In the genomic region with DNA sequence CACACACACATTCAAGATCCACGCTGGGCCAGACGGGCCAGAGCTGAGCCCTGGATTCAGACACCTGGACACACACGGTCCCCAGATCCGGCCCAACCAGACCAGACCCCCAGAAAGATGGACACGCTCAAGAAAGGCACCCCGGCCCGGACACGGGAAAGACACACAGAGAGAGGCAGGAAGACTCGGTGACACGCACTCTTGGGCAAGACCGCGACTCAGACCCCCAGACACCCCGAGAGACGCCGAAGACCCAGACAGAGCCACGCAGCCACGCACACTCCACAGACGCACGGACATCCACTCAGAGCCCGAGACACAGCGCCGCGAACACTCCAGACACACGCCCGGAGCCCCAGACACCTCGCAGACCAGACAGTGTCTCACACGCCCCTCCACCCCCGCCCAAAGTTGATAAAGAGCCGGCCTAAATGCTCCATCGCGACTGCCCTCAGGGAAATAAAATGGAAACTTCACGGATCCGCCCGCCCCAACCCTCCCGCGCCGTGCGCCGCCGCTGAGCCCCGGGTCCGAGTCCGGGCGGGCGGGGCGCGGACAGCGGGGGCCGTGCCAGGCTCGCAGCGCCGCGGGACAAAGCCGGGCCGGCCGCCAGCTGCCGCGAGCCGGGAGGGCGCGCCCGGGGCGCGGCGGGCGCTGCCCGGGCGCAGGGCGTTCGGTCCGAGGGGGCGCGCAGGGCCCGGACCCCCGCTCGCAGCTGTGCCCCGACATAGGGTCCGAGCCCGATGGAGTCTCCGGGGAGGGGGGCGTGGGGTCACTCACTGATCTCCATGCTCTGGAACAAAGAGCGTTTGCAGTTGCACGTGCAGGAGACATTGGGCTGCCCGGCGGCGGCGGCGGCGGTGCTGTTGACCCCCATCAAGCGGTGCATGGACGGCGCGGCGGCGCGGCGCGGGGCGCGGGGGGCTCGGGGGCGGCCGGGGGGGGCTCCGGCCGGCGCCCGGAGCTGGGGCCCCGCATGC, we compare ENCODE assay signal across 8 cellular contexts. TPM values are rescaled to one million over a fixed set of nuclear protein-coding genes. Genes with fewer than 3 reads are reported as not detected.
DNase-seq lines count a peak whose midpoint lies in the region; ATAC-seq and TF ChIP-seq lines count a peak whose summit lies in the region.

No MANE protein-coding gene starts in this region.

- H3K36me3 ChIP-seq in CD4-positive, alpha-beta memory T cell (ENCODE audit: insufficient read depth, low read length), result no peaks in the 10 kb centered on the region
- H3K36me3 ChIP-seq in Loucy (ENCODE audit: insufficient read depth, low read length) (no peaks in the 10 kb centered on the region), right atrium auricular region (no peaks in the 10 kb centered on the region), skeletal muscle tissue (ENCODE audit: control insufficient read depth in 3 of 3, insufficient read depth in 3 of 3, low read length in 3 of 3) (no peaks in the 10 kb centered on the region)

- peaks cover 15% of the 10 kb centered on the region for H4K20me1 ChIP-seq in Loucy (ENCODE audit: insufficient read depth, low read length, poor library complexity, severe bottlenecking)

- peaks cover 3 to 10% of the 10 kb centered on the region in 2 donors for H3K27me3 Mint-ChIP-seq in CD4-positive, alpha-beta memory T cell
- H3K27me3 Mint-ChIP-seq in activated naive CD4-positive, alpha-beta T cell treated with anti-CD3 and anti-CD28 coated beads, Interleukin-2, amount 10 ng/mL, durations not matched to agents 7 days and 5 days, result peaks cover 88% of the 10 kb centered on the region

- H3K4me1 ChIP-seq in CD4-positive, alpha-beta memory T cell (ENCODE audit: insufficient read depth, low read length), result peaks cover 17% of the 10 kb centered on the region
- H3K4me1 ChIP-seq in Loucy (ENCODE audit: insufficient read depth, low read length, poor library complexity, severe bottlenecking) (peaks cover 16% of the 10 kb centered on the region), right atrium auricular region (peaks cover 0 to 76% of the 10 kb centered on the region in 2 donors), skeletal muscle tissue (ENCODE audit: control insufficient read depth in 3 of 3, insufficient read depth in 3 of 3, low read length in 3 of 3) (peaks cover 66 to 69% (median 68%) of the 10 kb centered on the region in 3 donors)

- peak overlapping the region; percentile 86 to 94 (median 90) for H3K4me3 Mint-ChIP-seq in CD4-positive, alpha-beta memory T cell
- H3K4me3 Mint-ChIP-seq in activated naive CD4-positive, alpha-beta T cell treated with anti-CD3 and anti-CD28 coated beads, Interleukin-2, amount 10 ng/mL, durations not matched to agents 7 days and 5 days, result peak overlapping the region; percentile 77

- CTCF ChIA-PET in CD4-positive, alpha-beta memory T cell (lab: Charles Lee; ENCODE audit: partially characterized antibody), result interaction anchor here (0.6 to 2.4 kb wide), 6 partner anchors 11 to 148 kb away, joined by 3 to 11 read pairs (median 4); partner anchors contain the start of gene ZBP1
- CTCF ChIA-PET in activated naive CD4-positive, alpha-beta T cell treated with anti-CD3 and anti-CD28 coated beads, Interleukin-2, amount 10 ng/mL, durations not matched to agents 7 days and 5 days (lab: Charles Lee), result interaction anchor here (0.6 to 1.2 kb wide), 2 partner anchors 111 to 619 kb away, joined by 3 to 4 read pairs; no protein-coding TSS in a partner anchor

- H3K4me2 ChIP-seq in Loucy (ENCODE audit: low read depth, low read length, poor library complexity, severe bottlenecking), result peak overlapping the region; percentile 57

- H3K27me3 ChIP-seq in CD4-positive, alpha-beta memory T cell (ENCODE audit: insufficient read depth, low read length), result no peaks in the 10 kb centered on the region
- H3K27me3 ChIP-seq in Loucy (ENCODE audit: insufficient read depth, low read length, poor library complexity, severe bottlenecking) (no peaks in the 10 kb centered on the region), right atrium auricular region (no peaks in the 10 kb centered on the region), skeletal muscle tissue (ENCODE audit: control insufficient read depth in 3 of 3, insufficient read depth in 3 of 3, low read length in 3 of 3) (no peaks in the 10 kb centered on the region)

- H3K79me2 ChIP-seq in Loucy (ENCODE audit: insufficient read depth, low read length), result peaks cover 44% of the 10 kb centered on the region; the same call in 1 of the 2 replicates

- POLR2A ChIA-PET in CD4-positive, alpha-beta memory T cell (lab: Charles Lee; ENCODE audit: partially characterized antibody), result interaction anchor here (1.2 to 5.1 kb wide), 7 partner anchors 10 to 148 kb away, joined by 3 to 47 read pairs (median 6); partner anchors contain the start of gene ZBP1

- no peak overlapping the region for H2AFZ ChIP-seq in Loucy (ENCODE audit: low read length)

- H3K27ac ChIP-seq in CD4-positive, alpha-beta memory T cell (ENCODE audit: low read depth, low read length), result no peak overlapping the region
- peak overlapping the region; percentile 87 to 90 for H3K27ac ChIP-seq in right atrium auricular region
- peak overlapping the region; percentile 83 for H3K27ac ChIP-seq in skeletal muscle tissue (ENCODE audit: low read depth, low read length)

- H3K4me1 Mint-ChIP-seq in CD4-positive, alpha-beta memory T cell, result peaks cover 16 to 47% (median 27%) of the 10 kb centered on the region in 4 donors
- peaks cover 21% of the 10 kb centered on the region for H3K4me1 Mint-ChIP-seq in activated naive CD4-positive, alpha-beta T cell treated with anti-CD3 and anti-CD28 coated beads, Interleukin-2, amount 10 ng/mL, durations not matched to agents 7 days and 5 days

- peak; percentile 18 to 75 (median 19) for DNase-seq in CD4-positive, alpha-beta memory T cell
- DNase-seq in activated naive CD4-positive, alpha-beta T cell treated with anti-CD3 and anti-CD28 coated beads, Interleukin-2, amount 10 ng/mL, durations not matched to agents 7 days and 5 days, result no peak
- no peak for DNase-seq in right atrium auricular region (ENCODE audit: low spot score)

- H3K9me2 ChIP-seq in Loucy (replicated peaks; ENCODE audit: low read depth, low read length), result no peaks in the 10 kb centered on the region

- H3K9me3 Mint-ChIP-seq in CD4-positive, alpha-beta memory T cell, result peaks cover 0 to 3% (median 0%) of the 10 kb centered on the region in 8 donors
- H3K9me3 Mint-ChIP-seq in activated naive CD4-positive, alpha-beta T cell treated with anti-CD3 and anti-CD28 coated beads, Interleukin-2, amount 10 ng/mL, durations not matched to agents 7 days and 5 days, result no peaks in the 10 kb centered on the region

- intact Hi-C loops in CD4-positive, alpha-beta memory T cell (cut with micrococcal nuclease), result no loop called here

- ATAC-seq in HG02642 (IDR thresholded peaks at IDR 0.05; ENCODE audit: poor library complexity, unreplicated experiment), result no peak
- ATAC-seq in HG03521 (IDR thresholded peaks at IDR 0.05; ENCODE audit: unreplicated experiment), result no peak
- ATAC-seq in GM19452 (IDR thresholded peaks at IDR 0.05; ENCODE audit: unreplicated experiment), result no peak

- no peaks in the 10 kb centered on the region for H3F3A ChIP-seq in Loucy (ENCODE audit: low read depth)

- H3K36me3 Mint-ChIP-seq in CD4-positive, alpha-beta memory T cell, result peaks cover 0 to 10% of the 10 kb centered on the region in 2 donors
- no peaks in the 10 kb centered on the region for H3K36me3 Mint-ChIP-seq in activated naive CD4-positive, alpha-beta T cell treated with anti-CD3 and anti-CD28 coated beads, Interleukin-2, amount 10 ng/mL, durations not matched to agents 7 days and 5 days

- peak overlapping the region; percentile 92 to 98 (median 95) for H3K27ac Mint-ChIP-seq in CD4-positive, alpha-beta memory T cell
- no peak overlapping the region for H3K27ac Mint-ChIP-seq in activated naive CD4-positive, alpha-beta T cell treated with anti-CD3 and anti-CD28 coated beads, Interleukin-2, amount 10 ng/mL, durations not matched to agents 7 days and 5 days

- H3K4me3 ChIP-seq in CD4-positive, alpha-beta memory T cell (ENCODE audit: low read length in 2 of 2), result no peak overlapping the region
- H3K4me3 ChIP-seq in Loucy (ENCODE audit: low read length, poor library complexity, severe bottlenecking) (peak overlapping the region; percentile 72), right atrium auricular region (peak overlapping the region; percentile 60 to 73), skeletal muscle tissue (ENCODE audit: low read length in 3 of 3) (peak overlapping the region; percentile 81 to 83 (median 81))

- H3K9ac ChIP-seq in Loucy (ENCODE audit: low read depth, low read length, poor library complexity, severe bottlenecking) (peak overlapping the region; percentile 56), skeletal muscle tissue (ENCODE audit: low read depth in 1 of 3, low read length in 3 of 3) (peak overlapping the region; percentile 69 to 83 (median 82))

- H3K9me3 ChIP-seq in CD4-positive, alpha-beta memory T cell (ENCODE audit: control insufficient read depth in 1 of 2, low read length in 2 of 2), result no peaks in the 10 kb centered on the region
- H3K9me3 ChIP-seq in Loucy (ENCODE audit: insufficient read depth, low read depth, low read length) (no peaks in the 10 kb centered on the region), right atrium auricular region (no peaks in the 10 kb centered on the region), skeletal muscle tissue (ENCODE audit: control insufficient read depth in 3 of 3, low read length in 3 of 3) (no peaks in the 10 kb centered on the region)

- TF ChIP-seq CTCF in Loucy (conservative IDR thresholded peaks at IDR 0.05; ENCODE audit: low read length) (no peak), right atrium auricular region (IDR thresholded peaks at IDR 0.05) (no peak)

RNA-seq across cellular contexts. Expression of gene PMEPA1, which starts 0.8 kb away (rescaled TPM):
- total RNA-seq in CD4-positive, alpha-beta memory T cell, result 1 to 10 TPM; 8.1 to 8.9 TPM
- 1 to 10 TPM; 1.2 to 2.9 TPM for polyA plus RNA-seq in CD4-positive, alpha-beta memory T cell
- total RNA-seq in right atrium auricular region, result 10 to 100 TPM; 12.5 to 16.7 TPM
- 5.2 TPM for total RNA-seq in skeletal muscle tissue

Comparison
In these comparisons a context has a peak if more than half of its experiments do, and no peak if none do; other contexts are left out.
1. DNase-seq: peak in CD4-positive, alpha-beta memory T cell (5 of 5); none in activated naive CD4-positive, alpha-beta T cell treated with anti-CD3 and anti-CD28 coated beads, Interleukin-2, amount 10 ng/mL, durations not matched to agents 7 days and 5 days (single experiment) and right atrium auricular region (single experiment).
2. H3K4me3 ChIP-seq: peak in Loucy (single experiment), right atrium auricular region (2 of 2) and skeletal muscle tissue (3 of 3); none in CD4-positive, alpha-beta memory T cell (0 of 2).